In genomic region chr12:112937741-112938719, GRCh38 we compare ENCODE assay signal across 7 cellular contexts. TPM values are rescaled to one million over a fixed set of nuclear protein-coding genes. Genes with fewer than 3 reads are reported as not detected.
DNase-seq lines count a peak whose midpoint lies in the region; ATAC-seq and TF ChIP-seq lines count a peak whose summit lies in the region.

A gene with protein sequence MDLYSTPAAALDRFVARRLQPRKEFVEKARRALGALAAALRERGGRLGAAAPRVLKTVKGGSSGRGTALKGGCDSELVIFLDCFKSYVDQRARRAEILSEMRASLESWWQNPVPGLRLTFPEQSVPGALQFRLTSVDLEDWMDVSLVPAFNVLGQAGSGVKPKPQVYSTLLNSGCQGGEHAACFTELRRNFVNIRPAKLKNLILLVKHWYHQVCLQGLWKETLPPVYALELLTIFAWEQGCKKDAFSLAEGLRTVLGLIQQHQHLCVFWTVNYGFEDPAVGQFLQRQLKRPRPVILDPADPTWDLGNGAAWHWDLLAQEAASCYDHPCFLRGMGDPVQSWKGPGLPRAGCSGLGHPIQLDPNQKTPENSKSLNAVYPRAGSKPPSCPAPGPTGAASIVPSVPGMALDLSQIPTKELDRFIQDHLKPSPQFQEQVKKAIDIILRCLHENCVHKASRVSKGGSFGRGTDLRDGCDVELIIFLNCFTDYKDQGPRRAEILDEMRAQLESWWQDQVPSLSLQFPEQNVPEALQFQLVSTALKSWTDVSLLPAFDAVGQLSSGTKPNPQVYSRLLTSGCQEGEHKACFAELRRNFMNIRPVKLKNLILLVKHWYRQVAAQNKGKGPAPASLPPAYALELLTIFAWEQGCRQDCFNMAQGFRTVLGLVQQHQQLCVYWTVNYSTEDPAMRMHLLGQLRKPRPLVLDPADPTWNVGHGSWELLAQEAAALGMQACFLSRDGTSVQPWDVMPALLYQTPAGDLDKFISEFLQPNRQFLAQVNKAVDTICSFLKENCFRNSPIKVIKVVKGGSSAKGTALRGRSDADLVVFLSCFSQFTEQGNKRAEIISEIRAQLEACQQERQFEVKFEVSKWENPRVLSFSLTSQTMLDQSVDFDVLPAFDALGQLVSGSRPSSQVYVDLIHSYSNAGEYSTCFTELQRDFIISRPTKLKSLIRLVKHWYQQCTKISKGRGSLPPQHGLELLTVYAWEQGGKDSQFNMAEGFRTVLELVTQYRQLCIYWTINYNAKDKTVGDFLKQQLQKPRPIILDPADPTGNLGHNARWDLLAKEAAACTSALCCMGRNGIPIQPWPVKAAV (plus strand): TSS chr12:112938474. CDS start chr12:112938531, 57 bp downstream.

- H3K27ac Mint-ChIP-seq in activated naive CD4-positive, alpha-beta T cell treated with anti-CD3 and anti-CD28 coated beads, Interleukin-2, amount 10 ng/mL, durations not matched to agents 7 days and 5 days, result peak within 1 kb of the TSS; percentile 86

- H3K27ac ChIP-seq in SJSA1, result peak within 1 kb of the TSS; percentile 35
- H3K27ac ChIP-seq in suprapubic skin, result peak within 1 kb of the TSS; percentile 79

- peaks cover 35% of the 10 kb centered on the region for H3K4me1 Mint-ChIP-seq in activated naive CD4-positive, alpha-beta T cell treated with anti-CD3 and anti-CD28 coated beads, Interleukin-2, amount 10 ng/mL, durations not matched to agents 7 days and 5 days

- 9% methylated on average over 26 of the region's 50 CpGs for WGBS in suprapubic skin

- peaks cover 7% of the 10 kb centered on the region; the same call in 1 of the 2 replicates for H3K4me1 ChIP-seq in SJSA1 (replicated peaks)
- peaks cover 38% of the 10 kb centered on the region for H3K4me1 ChIP-seq in suprapubic skin

- H3K36me3 Mint-ChIP-seq in activated naive CD4-positive, alpha-beta T cell treated with anti-CD3 and anti-CD28 coated beads, Interleukin-2, amount 10 ng/mL, durations not matched to agents 7 days and 5 days, result peaks cover 12% of the 10 kb centered on the region

- CTCF ChIA-PET in activated naive CD4-positive, alpha-beta T cell treated with anti-CD3 and anti-CD28 coated beads, Interleukin-2, amount 10 ng/mL, durations not matched to agents 7 days and 5 days (lab: Charles Lee), result interaction anchor here (0.6 to 1.7 kb wide), 7 partner anchors 13 to 55 kb away, joined by 3 to 7 read pairs (median 5); partner anchors contain the start of gene OAS2

- DNase-seq in SJSA1 (ENCODE audit: low read depth in 1 of 2, low spot score in 2 of 2), result peak; percentile 76 to 85
- peak; percentile 85 for DNase-seq in activated naive CD4-positive, alpha-beta T cell treated with anti-CD3 and anti-CD28 coated beads, Interleukin-2, amount 10 ng/mL, durations not matched to agents 7 days and 5 days
- DNase-seq in glomerular endothelial cell (ENCODE audit: extremely low read depth, low read depth, low spot score), result no peak
- peak; percentile 71 for DNase-seq in omental fat pad (ENCODE audit: low spot score)
- DNase-seq in suprapubic skin (ENCODE audit: low spot score in 2 of 2), result peak; percentile 90 to 93

- no peak for TF ChIP-seq EP300 in suprapubic skin (IDR thresholded peaks at IDR 0.05)

- H3K9me3 Mint-ChIP-seq in activated naive CD4-positive, alpha-beta T cell treated with anti-CD3 and anti-CD28 coated beads, Interleukin-2, amount 10 ng/mL, durations not matched to agents 7 days and 5 days, result no peaks in the 10 kb centered on the region

- peaks cover 6% of the 10 kb centered on the region for H3K27me3 Mint-ChIP-seq in activated naive CD4-positive, alpha-beta T cell treated with anti-CD3 and anti-CD28 coated beads, Interleukin-2, amount 10 ng/mL, durations not matched to agents 7 days and 5 days

- H3K4me3 ChIP-seq in SJSA1 (peak within 1 kb of the TSS; percentile 53), suprapubic skin (peak within 1 kb of the TSS; percentile 61)

- TF ChIP-seq POLR2A in GM10847 (IDR thresholded peaks at IDR 0.05; ENCODE audit: extremely low read depth, insufficient read length) (peak; percentile 41), suprapubic skin (IDR thresholded peaks at IDR 0.05) (no peak)

- H3K4me3 Mint-ChIP-seq in activated naive CD4-positive, alpha-beta T cell treated with anti-CD3 and anti-CD28 coated beads, Interleukin-2, amount 10 ng/mL, durations not matched to agents 7 days and 5 days, result peak within 1 kb of the TSS; percentile 78

- TF ChIP-seq CTCF in omental fat pad (IDR thresholded peaks at IDR 0.05) (no peak), suprapubic skin (IDR thresholded peaks at IDR 0.05) (no peak)

- ATAC-seq in HG03460 (IDR thresholded peaks at IDR 0.05; ENCODE audit: unreplicated experiment) (peak; percentile 40), omental fat pad (ENCODE audit: low FRiP score) (peak; percentile 91)

- H3K36me3 ChIP-seq in SJSA1 (peaks cover 2% of the 10 kb centered on the region; the same call in 1 of the 2 replicates), suprapubic skin (no peaks in the 10 kb centered on the region)

- H3K27me3 ChIP-seq in SJSA1 (replicated peaks) (no peaks in the 10 kb centered on the region), suprapubic skin (no peaks in the 10 kb centered on the region)

- no peaks in the 10 kb centered on the region for H3K9me3 ChIP-seq in SJSA1 (replicated peaks)
- no peaks in the 10 kb centered on the region for H3K9me3 ChIP-seq in suprapubic skin

RNA-seq across cellular contexts. Expression of the gene that starts here (rescaled TPM):
- total RNA-seq in SJSA1 (2014; rRNA removed; shearing (Covaris generic)), result 13.0 and 18.5 TPM in 2 replicates
- total RNA-seq in glomerular endothelial cell (13.6 and 62.9 TPM in 2 replicates), omental fat pad (10 to 100 TPM in 3 of 4 donors, 1 to 10 TPM in 1; 5.8 to 46.3 (median 17.7) TPM), suprapubic skin (10 to 100 TPM; 19.5 to 30.0 (median 24.1) TPM)
